In genomic region chr12:40144023-40144422, GRCh38 we compare ENCODE assay signal across 16 cellular contexts. TPM values are rescaled to one million over a fixed set of nuclear protein-coding genes. Genes with fewer than 3 reads are reported as not detected.
DNase-seq lines count a peak whose midpoint lies in the region; ATAC-seq and TF ChIP-seq lines count a peak whose summit lies in the region.
"Had no signal": no experiment of that assay in that cellular context is flagged by ENCODE, and none has a peak within 500 bp of the region (broad histone marks: within the 10 kb centered on the region; RNA-seq: fewer than 3 reads in every experiment).

No MANE protein-coding gene starts in this region.

- intact Hi-C loops in natural killer cell (cut with micrococcal nuclease) = no loop called here

- no peak overlapping the region for H3K4me3 Mint-ChIP-seq in natural killer cell
- H3K4me3 Mint-ChIP-seq: activated naive CD4-positive, alpha-beta T cell treated with anti-CD3 and anti-CD28 coated beads for 36 hours had no signal

- no peak overlapping the region for H3K4me3 ChIP-seq in foreskin fibroblast (ENCODE audit: low read depth in 1 of 2, low read length in 2 of 2)
- H3K4me3 ChIP-seq: vagina had no signal

- ATAC-seq in natural killer cell = peak in 2 of 3 donors; percentile 43 to 46
- ATAC-seq in HG02885 (IDR thresholded peaks at IDR 0.05; ENCODE audit: poor library complexity, unreplicated experiment) = no peak
- ATAC-seq: right cardiac atrium had no signal

- no peaks in the 10 kb centered on the region for H3K36me3 Mint-ChIP-seq in natural killer cell

- in situ Hi-C loops in SK-MEL-5 (cut with HindIII; ENCODE audit: low pct_unique_long_range_greater_than_20kb, low sequenced_read_pairs) = no loop called here

- peak; percentile 17 for DNase-seq in NCI-H82 (lab: John Stamatoyannopoulos, UW)
- DNase-seq in NCI-H82 treated with DMSO at 0.1 percent for 48 hours (lab: John Stamatoyannopoulos, UW; ENCODE audit: unreplicated experiment) = no peak
- DNase-seq in Kasumi-1 (lab: John Stamatoyannopoulos, UW) = peak; percentile 40
- peak; percentile 32 for DNase-seq in SK-MEL-5 (ENCODE audit: low read depth, low spot score)
- no peak for DNase-seq in natural killer cell
- DNase-seq in foreskin fibroblast = no peak
- DNase-seq in UCSD-AML1 (lab: John Stamatoyannopoulos, UW; ENCODE audit: unreplicated experiment) = no peak
- DNase-seq: activated CD4-positive, alpha-beta T cell treated with anti-CD3 and anti-CD28 coated beads for 48 hours; activated naive CD4-positive, alpha-beta T cell treated with anti-CD3 and anti-CD28 coated beads for 36 hours; EL; kidney glomerular epithelial cell; NCI-H774; right cardiac atrium; Right ventricle myocardium superior had no signal

- no peak overlapping the region for H3K27ac Mint-ChIP-seq in natural killer cell
- H3K27ac Mint-ChIP-seq: activated naive CD4-positive, alpha-beta T cell treated with anti-CD3 and anti-CD28 coated beads for 36 hours had no signal

- H3K9me3 Mint-ChIP-seq in natural killer cell = no peaks in the 10 kb centered on the region
- H3K9me3 Mint-ChIP-seq: activated naive CD4-positive, alpha-beta T cell treated with anti-CD3 and anti-CD28 coated beads for 36 hours had no signal

- H3K4me1 Mint-ChIP-seq in natural killer cell = no peaks in the 10 kb centered on the region

- H3K27me3 Mint-ChIP-seq in natural killer cell (ENCODE audit: low read depth in 2 of 2) = peaks cover 0 to 2% of the 10 kb centered on the region in 2 donors

- TF ChIP-seq CTCF in natural killer cell (IDR thresholded peaks at IDR 0.05) (no peak), foreskin fibroblast (IDR thresholded peaks at IDR 0.05; ENCODE audit: low read depth, low read length) (no peak)

RNA-seq across cellular contexts. Expression of gene SLC2A13, which starts 38.1 kb away (rescaled TPM):
- total RNA-seq in SK-MEL-5 (2014; rRNA removed; shearing (Covaris generic)) = 51.8 and 53.6 TPM in 2 replicates
- polyA plus RNA-seq in SK-MEL-5 (2015; cell fraction: cytosol; rRNA removed) = 14.8 and 23.8 TPM in 2 replicates
- polyA plus RNA-seq in SK-MEL-5 (2015; cell fraction: nucleus; rRNA removed) = 27.3 and 31.9 TPM in 2 replicates
- 10 to 100 TPM in 1 of 3 donors, 1 to 10 TPM in 2; 6.0 to 10.9 (median 8.7) TPM for total RNA-seq in natural killer cell

Comparison
In these comparisons a context has a peak if more than half of its experiments do, and no peak if none do; other contexts are left out.
1. DNase-seq: peak in NCI-H82 (single experiment), Kasumi-1 (2 of 2) and SK-MEL-5 (single experiment); none in NCI-H82 treated with DMSO at 0.1 percent for 48 hours (single experiment), natural killer cell (single experiment), foreskin fibroblast (0 of 2) and UCSD-AML1 (single experiment).